Comparison of ENCODE assay signal across 8 cellular contexts in the genomic region with DNA sequence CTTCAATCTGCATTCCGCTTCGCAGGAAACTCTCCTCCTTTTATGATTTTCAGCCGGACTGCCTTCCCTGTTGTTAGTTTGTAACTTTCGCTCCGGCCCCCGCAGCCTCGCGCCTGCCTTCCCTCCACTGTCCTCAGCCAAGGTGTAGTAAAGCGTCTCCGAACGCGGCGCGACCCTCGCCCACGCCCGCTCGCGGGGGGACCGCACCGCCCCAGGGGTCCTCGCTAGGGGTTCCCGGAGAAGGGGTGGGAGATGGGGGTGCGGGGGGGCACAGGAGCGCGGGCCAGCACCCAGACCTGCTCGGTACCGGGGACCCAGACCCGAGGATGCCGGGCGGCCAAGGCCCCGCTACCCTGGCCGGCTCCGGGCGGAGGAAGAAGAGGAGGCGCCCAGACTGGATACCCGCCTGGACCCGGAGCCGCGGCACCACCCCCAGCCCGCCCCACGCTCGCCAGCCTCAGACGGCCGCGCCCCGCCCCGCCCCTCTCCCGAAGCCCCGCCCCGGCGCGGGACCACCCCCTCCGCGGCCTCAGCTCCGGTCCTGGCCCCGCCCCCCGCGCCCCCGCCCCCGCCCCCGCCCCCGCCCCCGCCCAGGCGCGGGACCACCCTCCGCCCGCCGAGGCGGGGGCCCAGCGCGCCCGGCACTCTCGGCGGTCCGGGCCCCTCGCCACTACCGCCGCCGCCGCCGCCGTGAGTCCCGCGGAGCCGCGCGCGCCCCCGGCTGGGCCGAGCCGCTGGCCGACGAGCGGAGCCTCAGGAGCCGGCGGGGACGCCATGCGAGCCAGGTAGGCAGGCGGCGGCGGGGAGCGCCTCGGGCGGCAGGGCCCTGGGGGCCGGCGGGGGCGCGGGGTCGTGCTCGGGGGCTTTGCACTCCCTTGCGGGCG. TPM values are rescaled to one million over a fixed set of nuclear protein-coding genes. Genes with fewer than 3 reads are reported as not detected.
DNase-seq lines count a peak whose midpoint lies in the region; ATAC-seq and TF ChIP-seq lines count a peak whose summit lies in the region.

A gene with protein sequence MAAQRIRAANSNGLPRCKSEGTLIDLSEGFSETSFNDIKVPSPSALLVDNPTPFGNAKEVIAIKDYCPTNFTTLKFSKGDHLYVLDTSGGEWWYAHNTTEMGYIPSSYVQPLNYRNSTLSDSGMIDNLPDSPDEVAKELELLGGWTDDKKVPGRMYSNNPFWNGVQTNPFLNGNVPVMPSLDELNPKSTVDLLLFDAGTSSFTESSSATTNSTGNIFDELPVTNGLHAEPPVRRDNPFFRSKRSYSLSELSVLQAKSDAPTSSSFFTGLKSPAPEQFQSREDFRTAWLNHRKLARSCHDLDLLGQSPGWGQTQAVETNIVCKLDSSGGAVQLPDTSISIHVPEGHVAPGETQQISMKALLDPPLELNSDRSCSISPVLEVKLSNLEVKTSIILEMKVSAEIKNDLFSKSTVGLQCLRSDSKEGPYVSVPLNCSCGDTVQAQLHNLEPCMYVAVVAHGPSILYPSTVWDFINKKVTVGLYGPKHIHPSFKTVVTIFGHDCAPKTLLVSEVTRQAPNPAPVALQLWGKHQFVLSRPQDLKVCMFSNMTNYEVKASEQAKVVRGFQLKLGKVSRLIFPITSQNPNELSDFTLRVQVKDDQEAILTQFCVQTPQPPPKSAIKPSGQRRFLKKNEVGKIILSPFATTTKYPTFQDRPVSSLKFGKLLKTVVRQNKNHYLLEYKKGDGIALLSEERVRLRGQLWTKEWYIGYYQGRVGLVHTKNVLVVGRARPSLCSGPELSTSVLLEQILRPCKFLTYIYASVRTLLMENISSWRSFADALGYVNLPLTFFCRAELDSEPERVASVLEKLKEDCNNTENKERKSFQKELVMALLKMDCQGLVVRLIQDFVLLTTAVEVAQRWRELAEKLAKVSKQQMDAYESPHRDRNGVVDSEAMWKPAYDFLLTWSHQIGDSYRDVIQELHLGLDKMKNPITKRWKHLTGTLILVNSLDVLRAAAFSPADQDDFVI (plus strand): TSS at position 632 of the 884 bp plus-strand sequence. CDS start 82,986 bp downstream, outside the sequence.

- 1% methylated on average over 16 to 34 of the region's 113 CpGs for WGBS in testis, 2 donors

- H3K9me3 ChIP-seq in testis: no peaks in the 10 kb centered on the region

- DNase-seq in NCI-H2227 treated with DMSO at 0.1 percent for 48 hours (lab: John Stamatoyannopoulos, UW) (peak; percentile 66), foreskin fibroblast (peak; percentile 76 to 90), testis (peak; percentile 93)
- peak; percentile 14 for DNase-seq in activated T-helper 2 cell treated with anti-CD3 and anti-CD28 coated beads, Interferon-gamma antibody, Interleukin-2, Interleukin-4, amounts not matched to agents 10 μg/mL and 5 μg/mL and 100 μg/mL, durations not matched to agents 14 hours and 24 hours and 36 hours (ENCODE audit: low spot score)
- DNase-seq in naive thymus-derived CD8-positive, alpha-beta T cell: peak in 2 of 10 donors; percentile 15 to 34

- H3K4me3 Mint-ChIP-seq in activated T-helper 2 cell treated with anti-CD3 and anti-CD28 coated beads, Interferon-gamma antibody, Interleukin-2, Interleukin-4, amounts not matched to agents 10 μg/mL and 5 μg/mL and 100 μg/mL, durations not matched to agents 14 hours and 24 hours and 36 hours (ENCODE audit: low read depth): peak within 1 kb of the TSS; percentile 73
- H3K4me3 Mint-ChIP-seq in naive thymus-derived CD8-positive, alpha-beta T cell: peak within 1 kb of the TSS; percentile 63 to 87 (median 78)

- no peak for TF ChIP-seq POLR2A in testis (IDR thresholded peaks at IDR 0.05)

- TF ChIP-seq CTCF in foreskin fibroblast (IDR thresholded peaks at IDR 0.05; ENCODE audit: low read depth, low read length): no peak
- no peak for TF ChIP-seq CTCF in testis (IDR thresholded peaks at IDR 0.05)

- H3K36me3 ChIP-seq in testis (ENCODE audit: low read depth, missing control alignments): no peaks in the 10 kb centered on the region

- peaks cover 73% of the 10 kb centered on the region for H3K27me3 Mint-ChIP-seq in activated T-helper 2 cell treated with anti-CD3 and anti-CD28 coated beads, Interferon-gamma antibody, Interleukin-2, Interleukin-4, amounts not matched to agents 10 μg/mL and 5 μg/mL and 100 μg/mL, durations not matched to agents 14 hours and 24 hours and 36 hours (ENCODE audit: low read depth)
- peaks cover 56 to 82% (median 60%) of the 10 kb centered on the region in 5 donors for H3K27me3 Mint-ChIP-seq in naive thymus-derived CD8-positive, alpha-beta T cell

- peak; percentile 38 to 41 for ATAC-seq in naive thymus-derived CD8-positive, alpha-beta T cell
- ATAC-seq in GM19023 (IDR thresholded peaks at IDR 0.05; ENCODE audit: unreplicated experiment) (no peak), GM21825 (IDR thresholded peaks at IDR 0.05; ENCODE audit: unreplicated experiment) (no peak)

- no peaks in the 10 kb centered on the region for H3K27me3 ChIP-seq in testis

- POLR2A ChIA-PET in naive thymus-derived CD8-positive, alpha-beta T cell (lab: Charles Lee): no interaction called here

- peaks cover 27% of the 10 kb centered on the region for H3K4me1 ChIP-seq in testis

- no peak within 1 kb of the TSS for H3K27ac Mint-ChIP-seq in activated T-helper 2 cell treated with anti-CD3 and anti-CD28 coated beads, Interferon-gamma antibody, Interleukin-2, Interleukin-4, amounts not matched to agents 10 μg/mL and 5 μg/mL and 100 μg/mL, durations not matched to agents 14 hours and 24 hours and 36 hours
- H3K27ac Mint-ChIP-seq in naive thymus-derived CD8-positive, alpha-beta T cell: no peak within 1 kb of the TSS

- peak within 1 kb of the TSS; percentile 91 to 92 for H3K27ac ChIP-seq in testis

- intact Hi-C loops in activated T-helper 2 cell treated with anti-CD3 and anti-CD28 coated beads, Interferon-gamma antibody, Interleukin-2, Interleukin-4, amounts not matched to agents 10 μg/mL and 5 μg/mL and 100 μg/mL, durations not matched to agents 14 hours and 24 hours and 36 hours (cut with micrococcal nuclease): no loop called here
- intact Hi-C loops in testis (cut with DNase I; ENCODE audit: low total_unique reads): no loop called here

- peaks cover 4% of the 10 kb centered on the region for H3K4me1 Mint-ChIP-seq in activated T-helper 2 cell treated with anti-CD3 and anti-CD28 coated beads, Interferon-gamma antibody, Interleukin-2, Interleukin-4, amounts not matched to agents 10 μg/mL and 5 μg/mL and 100 μg/mL, durations not matched to agents 14 hours and 24 hours and 36 hours (ENCODE audit: low read depth)
- H3K4me1 Mint-ChIP-seq in naive thymus-derived CD8-positive, alpha-beta T cell: peaks cover 0 to 23% (median 7%) of the 10 kb centered on the region in 4 donors

- no peaks in the 10 kb centered on the region for H3K9me3 Mint-ChIP-seq in activated T-helper 2 cell treated with anti-CD3 and anti-CD28 coated beads, Interferon-gamma antibody, Interleukin-2, Interleukin-4, amounts not matched to agents 10 μg/mL and 5 μg/mL and 100 μg/mL, durations not matched to agents 14 hours and 24 hours and 36 hours
- H3K9me3 Mint-ChIP-seq in naive thymus-derived CD8-positive, alpha-beta T cell: peaks cover 0 to 8% (median 0%) of the 10 kb centered on the region in 9 donors

- no peaks in the 10 kb centered on the region for H3K36me3 Mint-ChIP-seq in activated T-helper 2 cell treated with anti-CD3 and anti-CD28 coated beads, Interferon-gamma antibody, Interleukin-2, Interleukin-4, amounts not matched to agents 10 μg/mL and 5 μg/mL and 100 μg/mL, durations not matched to agents 14 hours and 24 hours and 36 hours (ENCODE audit: low read depth)
- H3K36me3 Mint-ChIP-seq in naive thymus-derived CD8-positive, alpha-beta T cell: no peaks in the 10 kb centered on the region

- H3K4me3 ChIP-seq in GM08714 (ENCODE audit: low read length) (peak within 1 kb of the TSS; percentile 24; the same call in 1 of the 2 replicates), foreskin fibroblast (ENCODE audit: low read depth in 1 of 2, low read length in 2 of 2) (peak within 1 kb of the TSS; percentile 67 to 96), testis (peak within 1 kb of the TSS; percentile 73 to 81)

RNA-seq across cellular contexts. Expression of the gene that starts here (rescaled TPM):
- total RNA-seq in activated T-helper 2 cell treated with anti-CD3 and anti-CD28 coated beads, Interferon-gamma antibody, Interleukin-2, Interleukin-4, amounts not matched to agents 10 μg/mL and 5 μg/mL and 100 μg/mL, durations not matched to agents 14 hours and 24 hours and 36 hours: 0.05 and 0.66 TPM in 2 replicates
- under 1 TPM; 0.19 to 0.29 TPM for total RNA-seq in naive thymus-derived CD8-positive, alpha-beta T cell
- not detected for polyA plus RNA-seq in naive thymus-derived CD8-positive, alpha-beta T cell
- total RNA-seq in testis: 10 to 100 TPM; 64.4 to 88.5 TPM
- 33.3 TPM for polyA plus RNA-seq in testis (ENCODE audit: insufficient read depth, low read depth, low replicate concordance)

Comparison
In these comparisons a context has a peak if more than half of its experiments do, and no peak if none do; other contexts are left out.
1. RNA of the gene that starts here (total RNA-seq): 64.4 to 88.5 TPM in testis; 0.05 to 0.66 TPM in activated T-helper 2 cell treated with anti-CD3 and anti-CD28 coated beads, Interferon-gamma antibody, Interleukin-2, Interleukin-4, amounts not matched to agents 10 μg/mL and 5 μg/mL and 100 μg/mL, durations not matched to agents 14 hours and 24 hours and 36 hours and 0.19 to 0.29 TPM in naive thymus-derived CD8-positive, alpha-beta T cell; every median in the first group is over 10 times any median in the second.
2. RNA of the gene that starts here (polyA plus RNA-seq): 33.3 TPM in testis (single experiment); not detected in naive thymus-derived CD8-positive, alpha-beta T cell; every median in the first group is over 10 times any median in the second.
3. Peak in DNase-seq in activated T-helper 2 cell treated with anti-CD3 and anti-CD28 coated beads, Interferon-gamma antibody, Interleukin-2, Interleukin-4, amounts not matched to agents 10 μg/mL and 5 μg/mL and 100 μg/mL, durations not matched to agents 14 hours and 24 hours and 36 hours; RNA of the gene not detected or under 1 TPM.
4. Peak in ATAC-seq in naive thymus-derived CD8-positive, alpha-beta T cell; RNA of the gene not detected or under 1 TPM.
5. H3K4me3 ChIP-seq: peak in every context shown above with its lines; median percentile 82 in foreskin fibroblast; 77 in testis; 24 in GM08714.